8 cellular contexts compared by ENCODE assay signal in the genomic region with DNA sequence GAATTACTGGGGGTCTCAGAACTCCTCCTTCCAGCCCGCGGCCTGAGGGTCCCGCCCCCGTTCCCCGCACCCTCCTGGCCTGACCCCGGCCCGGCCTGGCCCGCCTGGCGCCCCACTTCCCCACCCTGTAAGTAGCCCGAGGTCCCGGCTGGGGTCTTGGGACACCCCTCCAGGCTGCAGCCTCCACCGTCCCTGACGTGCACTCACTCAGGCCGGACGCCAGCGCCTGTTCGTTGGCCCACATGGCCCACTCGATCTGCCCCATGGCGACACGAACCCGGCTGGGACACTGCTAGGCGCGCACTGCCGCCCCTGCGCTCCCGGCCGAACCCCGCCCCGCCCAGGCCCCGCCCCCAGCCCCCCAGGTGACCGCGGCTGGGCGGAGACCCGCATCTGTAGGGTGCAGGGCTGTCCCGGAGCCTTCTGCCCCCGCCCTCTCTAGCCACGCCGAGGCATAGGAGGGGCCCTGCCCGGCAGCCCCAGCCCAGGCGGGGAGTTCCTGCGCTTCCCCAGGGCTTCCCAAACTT. TPM values are rescaled to one million over a fixed set of nuclear protein-coding genes. Genes with fewer than 3 reads are reported as not detected.
A peak's percentile ranks its signal among the peaks of the same experiment; 100 is the strongest.
DNase-seq lines count a peak whose midpoint lies in the region; ATAC-seq and TF ChIP-seq lines count a peak whose summit lies in the region.

A gene (minus strand): TSS at position 305 of the 527 bp plus-strand sequence. CDS start 40 bp downstream, at position 265.

- H3K36me3 Mint-ChIP-seq in memory B cell: peaks cover 13% of the 10 kb centered on the region

- ATAC-seq in memory B cell (ENCODE audit: low read depth): peak; percentile 78

- H3K4me3 Mint-ChIP-seq in memory B cell: peak within 1 kb of the TSS; percentile 95

- DNase-seq in GM06990 (ENCODE audit: extremely low read depth, insufficient read length) (peak; percentile 89), GM23248 (peak; percentile 72), memory B cell (ENCODE audit: low spot score in 2 of 2) (peak; percentile 89), NCI-H1694 (lab: John Stamatoyannopoulos, UW) (no peak)
- DNase-seq in activated CD4-positive, alpha-beta T cell treated with anti-CD3 and anti-CD28 coated beads, Interleukin-2, amount 50 U/mL, for 24 hours (ENCODE audit: low read depth in 1 of 2, low spot score in 1 of 2): peak; percentile 56 to 65
- peak; percentile 60 to 69 for DNase-seq in stimulated activated CD8-positive, alpha-beta memory T cell treated with anti-CD3 and anti-CD28 coated beads, Interleukin-15, amount 100 ng/mL, for 4 hours (ENCODE audit: low read depth in 2 of 2)

- H3K27ac ChIP-seq in GM23248 (no peak within 1 kb of the TSS), ectodermal cell (ENCODE audit: insufficient read depth, low read depth, low read length, poor library complexity, severe bottlenecking) (no peak within 1 kb of the TSS)

- no peaks in the 10 kb centered on the region for H3K79me2 ChIP-seq in GM23248 (ENCODE audit: insufficient read depth)
- H3K79me2 ChIP-seq in Loucy (ENCODE audit: insufficient read depth, low read length): peaks cover 23% of the 10 kb centered on the region

- H3K27me3 ChIP-seq in GM06990 (replicated peaks; ENCODE audit: control insufficient read depth, insufficient read depth, low read length): no peaks in the 10 kb centered on the region
- H3K27me3 ChIP-seq in GM23248 (replicated peaks; ENCODE audit: insufficient read depth): no peaks in the 10 kb centered on the region
- H3K27me3 ChIP-seq in Loucy (ENCODE audit: insufficient read depth, low read length, poor library complexity, severe bottlenecking): no peaks in the 10 kb centered on the region
- no peaks in the 10 kb centered on the region for H3K27me3 ChIP-seq in ectodermal cell (ENCODE audit: control insufficient read depth, insufficient read depth, low read length, poor library complexity, severe bottlenecking)

- H3K9me3 Mint-ChIP-seq in memory B cell: no peaks in the 10 kb centered on the region

- no peaks in the 10 kb centered on the region for H4K20me1 ChIP-seq in GM23248 (ENCODE audit: insufficient read depth)
- peaks cover 12% of the 10 kb centered on the region for H4K20me1 ChIP-seq in Loucy (ENCODE audit: insufficient read depth, low read length, poor library complexity, severe bottlenecking)

- peak within 1 kb of the TSS; percentile 98 for H3K27ac Mint-ChIP-seq in memory B cell

- H3K27me3 Mint-ChIP-seq in memory B cell: no peaks in the 10 kb centered on the region

- no peaks in the 10 kb centered on the region for H3K4me1 ChIP-seq in GM23248 (ENCODE audit: insufficient read depth)
- peaks cover 5% of the 10 kb centered on the region for H3K4me1 ChIP-seq in Loucy (ENCODE audit: insufficient read depth, low read length, poor library complexity, severe bottlenecking)
- peaks cover 14% of the 10 kb centered on the region for H3K4me1 ChIP-seq in ectodermal cell (ENCODE audit: control insufficient read depth, insufficient read depth, low read length)

- H3K9ac ChIP-seq in GM23248 (peak within 1 kb of the TSS; percentile 78), Loucy (ENCODE audit: low read depth, low read length, poor library complexity, severe bottlenecking) (peak within 1 kb of the TSS; percentile 79)

- 0 to 2% methylated on average over 9 to 36 of the region's 41 CpGs for WGBS in GM23248 (ENCODE audit: low coverage in 1 of 2, low lambda C conversion rate in 2 of 2, missing lambda C conversion rate in 2 of 2), 2 experiments
- WGBS in ectodermal cell, 2 experiments: 0% methylated on average over 41 of the region's 41 CpGs

- peak within 1 kb of the TSS; percentile 81 for H3K4me2 ChIP-seq in GM23248 (ENCODE audit: unreplicated experiment)
- peak within 1 kb of the TSS; percentile 96 for H3K4me2 ChIP-seq in Loucy (ENCODE audit: low read depth, low read length, poor library complexity, severe bottlenecking)

- H3K9me3 ChIP-seq in GM23248 (ENCODE audit: low read depth): no peaks in the 10 kb centered on the region
- no peaks in the 10 kb centered on the region for H3K9me3 ChIP-seq in Loucy (ENCODE audit: insufficient read depth, low read depth, low read length)
- no peaks in the 10 kb centered on the region for H3K9me3 ChIP-seq in ectodermal cell (ENCODE audit: control insufficient read depth, low read length)

- peaks cover 11% of the 10 kb centered on the region for H3K4me1 Mint-ChIP-seq in memory B cell

- H3K9me2 ChIP-seq in GM23248 (ENCODE audit: insufficient read depth): no peaks in the 10 kb centered on the region
- no peaks in the 10 kb centered on the region for H3K9me2 ChIP-seq in Loucy (replicated peaks; ENCODE audit: low read depth, low read length)

- in situ Hi-C loops in GM23248 (cut with MboI): no loop called here

- peak within 1 kb of the TSS; percentile 76 for H2AFZ ChIP-seq in GM23248
- H2AFZ ChIP-seq in Loucy (ENCODE audit: low read length): no peak within 1 kb of the TSS

- peaks cover 33% of the 10 kb centered on the region for H3K36me3 ChIP-seq in GM06990 (ENCODE audit: control insufficient read depth, insufficient read depth, low read length)
- no peaks in the 10 kb centered on the region for H3K36me3 ChIP-seq in GM23248 (ENCODE audit: low read depth)
- H3K36me3 ChIP-seq in Loucy (ENCODE audit: insufficient read depth, low read length): no peaks in the 10 kb centered on the region; the same call in 1 of the 2 replicates
- peaks cover 5% of the 10 kb centered on the region for H3K36me3 ChIP-seq in ectodermal cell (ENCODE audit: control insufficient read depth, insufficient read depth, low read length)

- H3F3A ChIP-seq in GM23248 (ENCODE audit: insufficient read depth): no peaks in the 10 kb centered on the region
- H3F3A ChIP-seq in Loucy (ENCODE audit: low read depth): no peaks in the 10 kb centered on the region

- H3K4me3 ChIP-seq in GM06990 (replicated peaks; ENCODE audit: low read depth, low read length): peak within 1 kb of the TSS; percentile 95
- H3K4me3 ChIP-seq in GM23248: peak within 1 kb of the TSS; percentile 83
- peak within 1 kb of the TSS; percentile 89 for H3K4me3 ChIP-seq in Loucy (ENCODE audit: low read length, poor library complexity, severe bottlenecking)
- H3K4me3 ChIP-seq in ectodermal cell (ENCODE audit: insufficient read depth, low read depth, low read length): peak within 1 kb of the TSS; percentile 74

- no peak for TF ChIP-seq CTCF in GM06990 (IDR thresholded peaks at IDR 0.05; ENCODE audit: insufficient read depth, low read length, poor library complexity, severe bottlenecking)
- TF ChIP-seq CTCF in Loucy (conservative IDR thresholded peaks at IDR 0.05; ENCODE audit: low read length): no peak

RNA-seq across cellular contexts. Expression of the gene that starts here (rescaled TPM):
- 332 and 338 TPM in 2 replicates for total RNA-seq in GM23248 (2014; rRNA removed; shearing (Covaris generic))
- polyA plus RNA-seq in GM23248 (2016; fragmentation: Nextera tagmentation; extraction: Ambion mirVana): 270 and 283 TPM in 2 replicates
- polyA plus RNA-seq in ectodermal cell (2013, experiment 1 of 4): 70.9 TPM
- polyA plus RNA-seq in ectodermal cell (2013, experiment 2 of 4): 74.3 TPM
- 66.9 TPM for polyA plus RNA-seq in ectodermal cell (2013, experiment 3 of 4)
- polyA plus RNA-seq in ectodermal cell (2013, experiment 4 of 4): 74.6 TPM
